Comparison of ENCODE assay signal across 9 cellular contexts in the genomic region with DNA sequence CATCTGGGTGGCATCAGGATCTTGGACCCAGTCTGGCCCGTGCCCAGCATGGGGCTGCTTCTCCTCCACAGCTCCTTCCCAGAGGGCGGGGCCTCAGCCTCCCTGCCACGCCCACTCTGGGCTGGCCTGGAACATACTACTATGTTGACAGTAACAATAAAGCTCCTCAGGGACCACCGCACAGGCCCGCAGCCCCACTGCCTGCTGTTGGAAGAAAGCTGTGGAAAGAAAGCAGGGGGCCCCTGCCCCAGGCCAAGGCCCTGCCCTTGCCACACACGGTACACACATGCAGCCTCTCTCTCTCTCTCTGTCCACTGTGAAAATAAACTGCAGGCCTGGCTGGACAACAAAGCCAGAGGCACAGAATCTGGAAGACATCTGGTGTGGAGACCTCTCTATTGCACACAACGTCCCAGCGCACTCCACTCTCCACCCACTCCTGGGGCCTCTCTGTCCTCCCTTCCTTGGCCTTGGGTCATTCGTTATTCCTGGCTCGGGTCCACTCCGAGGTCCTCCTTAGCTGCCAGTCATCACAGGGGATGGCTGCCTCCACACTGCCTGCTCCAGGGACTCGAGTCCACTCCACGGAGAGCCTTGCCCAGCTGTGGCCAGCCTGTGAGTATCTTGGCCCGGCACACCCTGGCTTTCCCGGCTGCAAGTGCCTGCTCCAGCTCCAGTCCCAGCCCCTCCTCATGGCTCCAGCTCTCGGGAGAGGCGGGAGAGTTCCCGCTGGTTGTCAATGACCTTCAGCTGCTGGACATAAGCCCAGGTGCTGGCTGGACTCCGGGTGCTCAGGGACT. TPM values are rescaled to one million over a fixed set of nuclear protein-coding genes. Genes with fewer than 3 reads are reported as not detected.
DNase-seq lines count a peak whose midpoint lies in the region; ATAC-seq and TF ChIP-seq lines count a peak whose summit lies in the region.
"Had no signal": no experiment of that assay in that cellular context is flagged by ENCODE, and none has a peak within 500 bp of the region (broad histone marks: within the 10 kb centered on the region; RNA-seq: fewer than 3 reads in every experiment).

No MANE protein-coding gene starts in this region.

- ATAC-seq in RWPE2 (ENCODE audit: low read depth), result no peak
- no peak for ATAC-seq in HG03432 (IDR thresholded peaks at IDR 0.05; ENCODE audit: unreplicated experiment)

- H3K9me3 ChIP-seq in RWPE2 (ENCODE audit: severe bottlenecking), result no peaks in the 10 kb centered on the region
- H3K9me3 ChIP-seq in fibroblast of lung (ENCODE audit: control insufficient read depth, insufficient read depth, low read depth, low read length), result no peaks in the 10 kb centered on the region
- H3K9me3 ChIP-seq in mucosa of rectum (ENCODE audit: control insufficient read depth in 2 of 2, low read length in 2 of 2), result no peaks in the 10 kb centered on the region

- CTCF ChIA-PET in activated CD4-positive, alpha-beta memory T cell treated with anti-CD3 and anti-CD28 coated beads, Interleukin-2, amount 10 ng/mL, durations not matched to agents 7 days and 5 days (lab: Charles Lee), result interaction anchor here (0.9 to 13.6 kb wide), 4 partner anchors 12 to 101 kb away, joined by 3 to 431 read pairs (median 4); partner anchors contain the start of genes ENDOU and SLC48A1

- peak overlapping the region; percentile 78 for H3K4me2 ChIP-seq in fibroblast of lung (ENCODE audit: extremely low read depth, insufficient read depth, low read length)

- H3K4me3 ChIP-seq in RWPE2 (ENCODE audit: severe bottlenecking) (no peak overlapping the region), fibroblast of lung (replicated peaks in 1 of 4; ENCODE audit: control extremely low read depth in 1 of 4, insufficient read depth in 1 of 4, low read depth in 3 of 4, low read length in 4 of 4) (peak overlapping the region in 1 of 4 experiments; percentile 31), mucosa of rectum (ENCODE audit: low read length in 2 of 2) (peak overlapping the region in 1 of 2 donors; percentile 20)

- H3K4me3 Mint-ChIP-seq in type B pancreatic cell, result peak overlapping the region; percentile 42
- no peak overlapping the region for H3K4me3 Mint-ChIP-seq in activated T-cell treated with anti-CD3 and anti-CD28 coated beads, Interleukin-2, amount 50 U/mL, for 24 hours
- no peak overlapping the region for H3K4me3 Mint-ChIP-seq in activated CD4-positive, alpha-beta memory T cell treated with anti-CD3 and anti-CD28 coated beads, Interleukin-2, amount 10 ng/mL, durations not matched to agents 7 days and 5 days

- H4K20me1 ChIP-seq in fibroblast of lung (ENCODE audit: control insufficient read depth, extremely low read depth, insufficient read depth, low read length), result no peaks in the 10 kb centered on the region

- H3K27ac Mint-ChIP-seq in type B pancreatic cell, result peak overlapping the region; percentile 57
- H3K27ac Mint-ChIP-seq in activated T-cell treated with anti-CD3 and anti-CD28 coated beads, Interleukin-2, amount 50 U/mL, for 24 hours, result no peak overlapping the region
- no peak overlapping the region for H3K27ac Mint-ChIP-seq in activated CD4-positive, alpha-beta memory T cell treated with anti-CD3 and anti-CD28 coated beads, Interleukin-2, amount 10 ng/mL, durations not matched to agents 7 days and 5 days

- no peaks in the 10 kb centered on the region for H3K36me3 ChIP-seq in RWPE2 (ENCODE audit: low read depth)
- H3K36me3 ChIP-seq in fibroblast of lung (ENCODE audit: control insufficient read depth, insufficient read depth, low read length), result no peaks in the 10 kb centered on the region
- no peaks in the 10 kb centered on the region for H3K36me3 ChIP-seq in mucosa of rectum (ENCODE audit: control insufficient read depth in 2 of 2, insufficient read depth in 2 of 2, low read length in 2 of 2)

- no peak overlapping the region for H3K27ac ChIP-seq in RWPE2 (ENCODE audit: poor library complexity, severe bottlenecking)
- peak overlapping the region; percentile 39 for H3K27ac ChIP-seq in fibroblast of lung (ENCODE audit: insufficient read depth, low read length)
- peak overlapping the region; percentile 61 to 72 for H3K27ac ChIP-seq in mucosa of rectum (ENCODE audit: low read depth in 2 of 2, low read length in 2 of 2)

- H3K9ac ChIP-seq in fibroblast of lung (ENCODE audit: insufficient read depth, low read length) (no peak overlapping the region), mucosa of rectum (ENCODE audit: low read depth in 1 of 2, low read length in 2 of 2) (peak overlapping the region in 1 of 2 donors; percentile 23)

- POLR2A ChIA-PET in activated CD4-positive, alpha-beta memory T cell treated with anti-CD3 and anti-CD28 coated beads, Interleukin-2, amount 10 ng/mL, durations not matched to agents 7 days and 5 days (lab: Charles Lee), result no interaction called here

- H3K4me1 ChIP-seq in RWPE2 (ENCODE audit: insufficient read depth, poor library complexity, severe bottlenecking) (peaks cover 3% of the 10 kb centered on the region), fibroblast of lung (ENCODE audit: control insufficient read depth, extremely low read depth, insufficient read depth, low read length) (peaks cover 18% of the 10 kb centered on the region), mucosa of rectum (ENCODE audit: control insufficient read depth in 2 of 2, insufficient read depth in 2 of 2, low read length in 2 of 2) (peaks cover 31 to 34% of the 10 kb centered on the region in 2 donors)

- peaks cover 29% of the 10 kb centered on the region for H3K4me1 Mint-ChIP-seq in type B pancreatic cell (ENCODE audit: unreplicated experiment)
- peaks cover 19% of the 10 kb centered on the region for H3K4me1 Mint-ChIP-seq in activated T-cell treated with anti-CD3 and anti-CD28 coated beads, Interleukin-2, amount 50 U/mL, for 24 hours (ENCODE audit: low read depth)
- H3K4me1 Mint-ChIP-seq in activated CD4-positive, alpha-beta memory T cell treated with anti-CD3 and anti-CD28 coated beads, Interleukin-2, amount 10 ng/mL, durations not matched to agents 7 days and 5 days, result peaks cover 15% of the 10 kb centered on the region

- H3K36me3 Mint-ChIP-seq in type B pancreatic cell, result no peaks in the 10 kb centered on the region
- no peaks in the 10 kb centered on the region for H3K36me3 Mint-ChIP-seq in activated T-cell treated with anti-CD3 and anti-CD28 coated beads, Interleukin-2, amount 50 U/mL, for 24 hours (ENCODE audit: low read depth)
- H3K36me3 Mint-ChIP-seq in activated CD4-positive, alpha-beta memory T cell treated with anti-CD3 and anti-CD28 coated beads, Interleukin-2, amount 10 ng/mL, durations not matched to agents 7 days and 5 days (ENCODE audit: low read depth), result no peaks in the 10 kb centered on the region

- H3K9me3 Mint-ChIP-seq in type B pancreatic cell, result no peaks in the 10 kb centered on the region
- no peaks in the 10 kb centered on the region for H3K9me3 Mint-ChIP-seq in activated T-cell treated with anti-CD3 and anti-CD28 coated beads, Interleukin-2, amount 50 U/mL, for 24 hours
- H3K9me3 Mint-ChIP-seq in activated CD4-positive, alpha-beta memory T cell treated with anti-CD3 and anti-CD28 coated beads, Interleukin-2, amount 10 ng/mL, durations not matched to agents 7 days and 5 days, result no peaks in the 10 kb centered on the region

- no peaks in the 10 kb centered on the region for H3K27me3 Mint-ChIP-seq in type B pancreatic cell
- no peaks in the 10 kb centered on the region for H3K27me3 Mint-ChIP-seq in activated T-cell treated with anti-CD3 and anti-CD28 coated beads, Interleukin-2, amount 50 U/mL, for 24 hours
- H3K27me3 Mint-ChIP-seq in activated CD4-positive, alpha-beta memory T cell treated with anti-CD3 and anti-CD28 coated beads, Interleukin-2, amount 10 ng/mL, durations not matched to agents 7 days and 5 days, result no peaks in the 10 kb centered on the region

- DNase-seq in RWPE2 (ENCODE audit: low spot score) (peak; percentile 56), fibroblast of lung (ENCODE audit: low read depth in 2 of 2) (peak; percentile 31 to 93), type B pancreatic cell (ENCODE audit: extremely low spot score, unreplicated experiment) (no peak)
- no peak for DNase-seq in activated T-cell treated with anti-CD3 and anti-CD28 coated beads, Interleukin-2, amount 50 U/mL, for 24 hours
- no peak for DNase-seq in activated CD4-positive, alpha-beta memory T cell treated with anti-CD3 and anti-CD28 coated beads, Interleukin-2, amount 10 ng/mL, durations not matched to agents 7 days and 5 days
- DNase-seq: effector CD8-positive, alpha-beta T cell; T-helper 9 cell had no signal

- no peaks in the 10 kb centered on the region for H3K27me3 ChIP-seq in RWPE2 (ENCODE audit: insufficient read depth, poor library complexity, severe bottlenecking)
- no peaks in the 10 kb centered on the region for H3K27me3 ChIP-seq in fibroblast of lung (ENCODE audit: control insufficient read depth, insufficient read depth, low read length)
- no peaks in the 10 kb centered on the region for H3K27me3 ChIP-seq in mucosa of rectum (ENCODE audit: control insufficient read depth in 2 of 2, insufficient read depth in 2 of 2, low read length in 2 of 2)

- TF ChIP-seq CTCF in RWPE2 (IDR thresholded peaks at IDR 0.05; ENCODE audit: poor library complexity, severe bottlenecking) (no peak), fibroblast of lung (conservative IDR thresholded peaks at IDR 0.05 in 1 of 2, IDR thresholded peaks at IDR 0.05 in 1 of 2; ENCODE audit: low read depth in 1 of 2, low read length in 2 of 2) (no peak), type B pancreatic cell (conservative IDR thresholded peaks at IDR 0.05) (no peak)

- H3K79me2 ChIP-seq in fibroblast of lung (ENCODE audit: control insufficient read depth, insufficient read depth, low read length), result no peaks in the 10 kb centered on the region

- peak overlapping the region; percentile 77 for H2AFZ ChIP-seq in fibroblast of lung (ENCODE audit: low read length)

RNA-seq across cellular contexts. Expression of gene ENDOU, which starts 11.8 kb away (rescaled TPM):
- total RNA-seq in fibroblast of lung, result 0.17 TPM in 1 of 2 replicates, not detected in the other
- polyA plus RNA-seq in fibroblast of lung, result 0.07 and 0.09 TPM in 2 replicates
- polyA plus RNA-seq in fibroblast of lung (2012), result not detected in 2 replicates
- polyA minus RNA-seq in fibroblast of lung (ENCODE audit: low replicate concordance), result not detected in 2 replicates
- 3.7 and 18.9 TPM in 2 replicates for total RNA-seq in type B pancreatic cell (ENCODE audit: low replicate concordance)
- total RNA-seq in activated CD4-positive, alpha-beta memory T cell treated with anti-CD3 and anti-CD28 coated beads, Interleukin-2, amount 10 ng/mL, durations not matched to agents 7 days and 5 days, result not detected

RNA-seq across cellular contexts. Expression of gene RAPGEF3, which starts 21.6 kb away (rescaled TPM):
- 1.0 and 2.8 TPM in 2 replicates for total RNA-seq in fibroblast of lung
- 0.83 and 0.95 TPM in 2 replicates for polyA plus RNA-seq in fibroblast of lung
- polyA plus RNA-seq in fibroblast of lung (2012), result 0.93 and 1.2 TPM in 2 replicates
- polyA minus RNA-seq in fibroblast of lung (ENCODE audit: low replicate concordance), result 2.3 and 4.2 TPM in 2 replicates
- 3.7 and 4.9 TPM in 2 replicates for total RNA-seq in type B pancreatic cell (ENCODE audit: low replicate concordance)
- total RNA-seq in activated CD4-positive, alpha-beta memory T cell treated with anti-CD3 and anti-CD28 coated beads, Interleukin-2, amount 10 ng/mL, durations not matched to agents 7 days and 5 days, result 1 to 10 TPM; 1.4 to 1.6 TPM

RNA-seq across cellular contexts. Expression of gene RPAP3, which starts 31.2 kb away (rescaled TPM):
- total RNA-seq in fibroblast of lung (11.3 and 12.1 TPM in 2 replicates), type B pancreatic cell (ENCODE audit: low replicate concordance) (31.7 and 39.9 TPM in 2 replicates)
- 21.0 and 23.8 TPM in 2 replicates for polyA plus RNA-seq in fibroblast of lung
- polyA plus RNA-seq in fibroblast of lung (2012), result 17.3 and 19.8 TPM in 2 replicates
- 0.11 and 0.12 TPM in 2 replicates for polyA minus RNA-seq in fibroblast of lung (ENCODE audit: low replicate concordance)
- 10 to 100 TPM; 38.4 to 40.7 TPM for total RNA-seq in activated CD4-positive, alpha-beta memory T cell treated with anti-CD3 and anti-CD28 coated beads, Interleukin-2, amount 10 ng/mL, durations not matched to agents 7 days and 5 days

RNA-seq across cellular contexts. Expression of gene SLC48A1, which starts 36.0 kb away (rescaled TPM):
- total RNA-seq in fibroblast of lung, result 12.8 and 18.7 TPM in 2 replicates
- polyA plus RNA-seq in fibroblast of lung, result 8.9 and 9.0 TPM in 2 replicates
- polyA plus RNA-seq in fibroblast of lung (2012), result 12.1 and 13.2 TPM in 2 replicates
- 20.9 and 22.7 TPM in 2 replicates for polyA minus RNA-seq in fibroblast of lung (ENCODE audit: low replicate concordance)
- 19.7 and 37.4 TPM in 2 replicates for total RNA-seq in type B pancreatic cell (ENCODE audit: low replicate concordance)
- total RNA-seq in activated CD4-positive, alpha-beta memory T cell treated with anti-CD3 and anti-CD28 coated beads, Interleukin-2, amount 10 ng/mL, durations not matched to agents 7 days and 5 days, result 10 to 100 TPM; 19.4 to 22.6 TPM

Comparison
In these comparisons a context has a peak if more than half of its experiments do, and no peak if none do; other contexts are left out.
1. DNase-seq: peak in RWPE2 (single experiment) and fibroblast of lung (2 of 2); none in type B pancreatic cell (single experiment), activated T-cell treated with anti-CD3 and anti-CD28 coated beads, Interleukin-2, amount 50 U/mL, for 24 hours (single experiment) and activated CD4-positive, alpha-beta memory T cell treated with anti-CD3 and anti-CD28 coated beads, Interleukin-2, amount 10 ng/mL, durations not matched to agents 7 days and 5 days (single experiment).